In genomic region chr1:112955678-112956502, GRCh38 we compare ENCODE assay signal across 1 cellular context.
TF ChIP-seq lines count a peak whose summit lies in the region.

SLC16A1 (minus strand) TSS chr1:112956196; CDS start chr1:112929308, 26,888 bp downstream.

TF ChIP-seq in HepG2, 621 proteins besides CTCF, POLR2A, EP300 and RAD21 (continued from another document and continues in another):
- TF ChIP-seq TFE3 (CRISPR knock-in tag; IDR thresholded peaks at IDR 0.05) = peak; percentile 51
- peak; percentile 91 for TF ChIP-seq ZNF780A (CRISPR knock-in tag; IDR thresholded peaks at IDR 0.05)
- TF ChIP-seq WIZ (CRISPR knock-in tag; IDR thresholded peaks at IDR 0.05) = no peak
- peak; percentile 15 for TF ChIP-seq KMT2A (CRISPR knock-in tag; IDR thresholded peaks at IDR 0.05)
- TF ChIP-seq HNRNPUL1 (IDR thresholded peaks at IDR 0.05; ENCODE audit: low read depth, low read length) = no peak
- peak; percentile 41; the same call in 1 of the 2 replicates for TF ChIP-seq KDM5B (CRISPR knock-in tag; IDR thresholded peaks at IDR 0.05; ENCODE audit: borderline replicate concordance)
- 0 out of 2 replicates have a peak, but pooled peaks have one; percentile 62 for TF ChIP-seq ZNF512 (CRISPR knock-in tag; IDR thresholded peaks at IDR 0.05)
- no peak for TF ChIP-seq JUN (CRISPR knock-in tag; IDR thresholded peaks at IDR 0.05)
- 0 out of 2 replicates have a peak, but pooled peaks have one; percentile 3 for TF ChIP-seq ZNF629 (CRISPR knock-in tag; conservative IDR thresholded peaks at IDR 0.05)
- no peak for TF ChIP-seq ZNF720 (CRISPR knock-in tag; IDR thresholded peaks at IDR 0.05)
- TF ChIP-seq MED1 (CRISPR knock-in tag; IDR thresholded peaks at IDR 0.05) = peak; percentile 21; the same call in 1 of the 2 replicates
- peak; percentile 94 for TF ChIP-seq ZNF687 (CRISPR knock-in tag; IDR thresholded peaks at IDR 0.05)
- TF ChIP-seq SALL2 (CRISPR knock-in tag; IDR thresholded peaks at IDR 0.05) = peak; percentile 23
- TF ChIP-seq TFDP1 (CRISPR knock-in tag; IDR thresholded peaks at IDR 0.05; ENCODE audit: borderline replicate concordance) = peak; percentile 91; the same call in 1 of the 2 replicates
- TF ChIP-seq ZFP41 (CRISPR knock-in tag; IDR thresholded peaks at IDR 0.05; ENCODE audit: borderline replicate concordance) = peak; percentile 16; the same call in 1 of the 2 replicates
- peak; percentile 56; the same call in 1 of the 2 replicates for TF ChIP-seq ZNF350 (CRISPR knock-in tag; IDR thresholded peaks at IDR 0.05; ENCODE audit: borderline replicate concordance, low read depth)
- no peak for TF ChIP-seq ATF7 (IDR thresholded peaks at IDR 0.05)
- TF ChIP-seq ATF7 (CRISPR knock-in tag; IDR thresholded peaks at IDR 0.05) = peak; percentile 21; the same call in 1 of the 2 replicates
- no peak; the same call in 1 of the 2 replicates for TF ChIP-seq ZNF513 (CRISPR knock-in tag; conservative IDR thresholded peaks at IDR 0.05)
- no peak for TF ChIP-seq MBNL3 (CRISPR knock-in tag; conservative IDR thresholded peaks at IDR 0.05)
- TF ChIP-seq PHF8 (CRISPR knock-in tag; IDR thresholded peaks at IDR 0.05) = peak; percentile 87
- no peak for TF ChIP-seq ZNF841 (CRISPR knock-in tag; IDR thresholded peaks at IDR 0.05; ENCODE audit: borderline replicate concordance)
- TF ChIP-seq JDP2 (CRISPR knock-in tag; IDR thresholded peaks at IDR 0.05; ENCODE audit: borderline replicate concordance) = peak; percentile 62; the same call in 1 of the 2 replicates
- TF ChIP-seq ZNF256 (CRISPR knock-in tag; conservative IDR thresholded peaks at IDR 0.05) = peak; percentile 69; the same call in 1 of the 2 replicates
- TF ChIP-seq CREM (IDR thresholded peaks at IDR 0.05) = no peak
- no peak for TF ChIP-seq CREM (CRISPR knock-in tag; IDR thresholded peaks at IDR 0.05)
- TF ChIP-seq ZBTB40 (IDR thresholded peaks at IDR 0.05) = no peak
- peak; percentile 83 for TF ChIP-seq ZBTB40 (CRISPR knock-in tag; IDR thresholded peaks at IDR 0.05)
- TF ChIP-seq NONO (IDR thresholded peaks at IDR 0.05) = no peak
- peak; percentile 91 for TF ChIP-seq NONO (CRISPR knock-in tag; conservative IDR thresholded peaks at IDR 0.05)
- TF ChIP-seq EHMT2 (IDR thresholded peaks at IDR 0.05; ENCODE audit: borderline replicate concordance, low read depth, low read length) = no peak
- no peak for TF ChIP-seq ZUFSP (CRISPR knock-in tag; IDR thresholded peaks at IDR 0.05; ENCODE audit: borderline replicate concordance)
- TF ChIP-seq HDAC2 (CRISPR knock-in tag; IDR thresholded peaks at IDR 0.05) = peak; percentile 53
- 0 out of 2 replicates have a peak, but pooled peaks have one; percentile 17 for TF ChIP-seq BRCA1 (CRISPR knock-in tag; IDR thresholded peaks at IDR 0.05)
- TF ChIP-seq DRAP1 (CRISPR knock-in tag; IDR thresholded peaks at IDR 0.05) = peak; percentile 99
- TF ChIP-seq ZBTB38 (CRISPR knock-in tag; IDR thresholded peaks at IDR 0.05) = peak; percentile 89
- TF ChIP-seq MED8 (CRISPR knock-in tag; IDR thresholded peaks at IDR 0.05; ENCODE audit: insufficient replicate concordance) = peak; percentile 80
- TF ChIP-seq ZNF124 (CRISPR knock-in tag; IDR thresholded peaks at IDR 0.05) = peak; percentile 81; the same call in 1 of the 2 replicates
- TF ChIP-seq JARID2 (CRISPR knock-in tag; IDR thresholded peaks at IDR 0.05; ENCODE audit: insufficient replicate concordance) = no peak
- 0 out of 2 replicates have a peak, but pooled peaks have one; percentile 49 for TF ChIP-seq ZMYM3 (CRISPR knock-in tag; IDR thresholded peaks at IDR 0.05)
- TF ChIP-seq MAX (IDR thresholded peaks at IDR 0.05) = peak; percentile 85
